ENCODE assay signal across 32 cellular contexts in the genomic region with DNA sequence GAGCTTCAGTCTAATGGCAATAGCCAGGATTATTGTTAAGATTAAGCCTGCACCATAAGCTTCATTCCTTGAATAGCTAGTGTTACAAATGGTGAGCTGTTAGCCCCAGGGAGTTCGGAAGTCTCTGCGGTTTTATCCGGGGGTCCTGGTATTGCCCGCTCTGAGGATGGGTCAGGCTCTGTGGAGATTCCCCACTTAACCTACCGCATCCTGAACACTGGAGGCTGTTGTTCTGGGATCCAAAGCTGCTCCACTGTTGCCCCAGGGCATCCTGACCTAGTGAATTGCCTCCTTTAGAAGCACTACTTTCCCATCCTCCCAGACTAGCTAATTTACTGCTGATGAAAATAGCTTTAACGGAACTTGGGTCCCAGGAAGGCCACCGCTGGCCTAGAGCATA. TPM values are rescaled to one million over a fixed set of nuclear protein-coding genes. Genes with fewer than 3 reads are reported as not detected.
DNase-seq lines count a peak whose midpoint lies in the region; ATAC-seq, FAIRE-seq and TF ChIP-seq lines count a peak whose summit lies in the region.
"Had no signal": no experiment of that assay in that cellular context is flagged by ENCODE, and none has a peak within 500 bp of the region (broad histone marks: within the 10 kb centered on the region; RNA-seq: fewer than 3 reads in every experiment).

No MANE protein-coding gene starts in this region.

- no peaks in the 10 kb centered on the region for H3K36me3 Mint-ChIP-seq in neural progenitor cell
- H3K36me3 Mint-ChIP-seq: activated CD4-positive, alpha-beta memory T cell treated with anti-CD3 and anti-CD28 coated beads for 36 hours; activated naive CD4-positive, alpha-beta T cell treated with anti-CD3 and anti-CD28 coated beads, Interleukin-2, amount 50 U/mL, for 24 hours had no signal

- H3K4me1 ChIP-seq in A673 (ENCODE audit: insufficient read depth, low read length, poor library complexity, severe bottlenecking): peaks cover 9% of the 10 kb centered on the region
- peaks cover 43% of the 10 kb centered on the region for H3K4me1 ChIP-seq in PC-3 (ENCODE audit: insufficient read depth, low read length)
- H3K4me1 ChIP-seq in neural progenitor cell: no peaks in the 10 kb centered on the region
- no peaks in the 10 kb centered on the region for H3K4me1 ChIP-seq in effector memory CD4-positive, alpha-beta T cell (ENCODE audit: control insufficient read depth, insufficient read depth, low read length, poor library complexity, severe bottlenecking)
- H3K4me1 ChIP-seq: BE2C, HAP-1 had no signal

- peak overlapping the region; percentile 55 for H3K27ac Mint-ChIP-seq in neural progenitor cell
- H3K27ac Mint-ChIP-seq: activated CD4-positive, alpha-beta memory T cell treated with anti-CD3 and anti-CD28 coated beads for 36 hours; activated naive CD4-positive, alpha-beta T cell treated with anti-CD3 and anti-CD28 coated beads, Interleukin-2, amount 50 U/mL, for 24 hours; activated T-helper 17 cell treated with anti-CD3 and anti-CD28 coated beads, Interleukin-2, amount 50 U/mL, for 72 hours; dendritic cell treated with granulocyte-macrophage colony-stimulating factor and Interleukin-4, amounts not matched to agents 40 ng/mL and 50 ng/mL, for 4 days; progenitor cell of endocrine pancreas had no signal

- no peak overlapping the region for H3K4me3 Mint-ChIP-seq in neural progenitor cell
- H3K4me3 Mint-ChIP-seq: activated CD4-positive, alpha-beta memory T cell treated with anti-CD3 and anti-CD28 coated beads for 36 hours; activated naive CD4-positive, alpha-beta T cell treated with anti-CD3 and anti-CD28 coated beads, Interleukin-2, amount 50 U/mL, for 24 hours; activated T-helper 17 cell treated with anti-CD3 and anti-CD28 coated beads, Interleukin-2, amount 50 U/mL, for 72 hours; dendritic cell treated with granulocyte-macrophage colony-stimulating factor and Interleukin-4, amounts not matched to agents 40 ng/mL and 50 ng/mL, for 4 days; nephron had no signal

- no peaks in the 10 kb centered on the region for H3K27me3 ChIP-seq in A673 (replicated peaks; ENCODE audit: insufficient read depth, low read depth, low read length, poor library complexity)
- no peaks in the 10 kb centered on the region for H3K27me3 ChIP-seq in PC-3 (ENCODE audit: low read length)
- H3K27me3 ChIP-seq in neural progenitor cell: no peaks in the 10 kb centered on the region
- no peaks in the 10 kb centered on the region for H3K27me3 ChIP-seq in effector memory CD4-positive, alpha-beta T cell (replicated peaks; ENCODE audit: control insufficient read depth, insufficient read depth, low read length, poor library complexity, severe bottlenecking)
- H3K27me3 ChIP-seq: BE2C, cardiac muscle cell, hepatocyte, sigmoid colon had no signal

- H3K9me3 Mint-ChIP-seq in neural progenitor cell: no peaks in the 10 kb centered on the region
- H3K9me3 Mint-ChIP-seq: activated CD4-positive, alpha-beta memory T cell treated with anti-CD3 and anti-CD28 coated beads for 36 hours; activated naive CD4-positive, alpha-beta T cell treated with anti-CD3 and anti-CD28 coated beads, Interleukin-2, amount 50 U/mL, for 24 hours; activated T-helper 17 cell treated with anti-CD3 and anti-CD28 coated beads, Interleukin-2, amount 50 U/mL, for 72 hours; dendritic cell treated with granulocyte-macrophage colony-stimulating factor and Interleukin-4, amounts not matched to agents 40 ng/mL and 50 ng/mL, for 4 days; nephron had no signal

- peak; percentile 51 for ATAC-seq in PC-3
- no peak for ATAC-seq in GM19455 (IDR thresholded peaks at IDR 0.05; ENCODE audit: unreplicated experiment)
- ATAC-seq: activated T-helper 17 cell treated with anti-CD3 and anti-CD28 coated beads, Interleukin-2, amount 50 U/mL, for 72 hours; left ventricle myocardium superior had no signal

- TF ChIP-seq CTCF in A673 (conservative IDR thresholded peaks at IDR 0.05; ENCODE audit: low read depth, low read length): no peak
- no peak for TF ChIP-seq CTCF in PC-3 (conservative IDR thresholded peaks at IDR 0.05; ENCODE audit: low read depth, low read length)
- TF ChIP-seq CTCF in neural progenitor cell (IDR thresholded peaks at IDR 0.05): no peak

- H2AFZ ChIP-seq in PC-3 (ENCODE audit: low read length) (no peak overlapping the region), neural progenitor cell (replicated peaks) (no peak overlapping the region)
- H2AFZ ChIP-seq: hepatocyte had no signal

- H3K4me2 ChIP-seq in PC-3 (ENCODE audit: low read length): 0 out of 2 replicates have a peak overlapping the region, but pooled peaks have one; percentile 11
- H3K4me2 ChIP-seq in neural progenitor cell: no peak overlapping the region
- H3K4me2 ChIP-seq: hepatocyte had no signal

- DNase-seq in A673 (ENCODE audit: low spot score) (no peak), PC-3 (peak; percentile 65), epidermal melanocyte (ENCODE audit: insufficient read length, low spot score) (peak; percentile 78), neural progenitor cell (ENCODE audit: low spot score) (no peak), GM12892 (ENCODE audit: insufficient read length) (no peak), dermis blood vessel endothelial cell (no peak)
- no peak for DNase-seq in effector memory CD4-positive, alpha-beta T cell
- DNase-seq: activated CD4-positive, alpha-beta memory T cell treated with anti-CD3 and anti-CD28 coated beads for 36 hours; activated CD4-positive, CD25-positive, alpha-beta regulatory T cell; activated CD8-positive, alpha-beta memory T cell treated with anti-CD3 and anti-CD28 coated beads, Interleukin-2, amount 50 U/mL, for 48 hours; anterior cingulate cortex; BE2C; COR-L47; DMS79; left ventricle myocardium superior; NCI-H1092 treated with DMSO at 0.1 percent for 48 hours; NCI-H187 treated with DMSO at 0.1 percent for 48 hours; NCI-H526 treated with DMSO at 0.1 percent for 48 hours; RPMI8226; sigmoid colon; T-helper 9 cell had no signal

- CTCF ChIA-PET in A673 (lab: Charles Lee) (interaction anchor here (1.7 kb wide), 1 partner anchor 13 kb away, joined by 6 read pairs; no protein-coding TSS in a partner anchor), PC-3 (lab: Charles Lee) (interaction anchor here (0.5 to 1.1 kb wide), 3 partner anchors 11 to 233 kb away, joined by 3 to 6 read pairs (median 3); no protein-coding TSS in a partner anchor)

- no peak for TF ChIP-seq POLR2A in GM12892 (IDR thresholded peaks at IDR 0.05; ENCODE audit: low read depth, low read length)

- no peaks in the 10 kb centered on the region for H3K9me2 ChIP-seq in PC-3 (replicated peaks; ENCODE audit: low read length)

- no peak overlapping the region for H3K4me3 ChIP-seq in A673 (ENCODE audit: low read depth, low read length, poor library complexity, severe bottlenecking)
- no peak overlapping the region for H3K4me3 ChIP-seq in PC-3 (ENCODE audit: low read length)
- H3K4me3 ChIP-seq in neural progenitor cell: no peak overlapping the region
- no peak overlapping the region for H3K4me3 ChIP-seq in effector memory CD4-positive, alpha-beta T cell (ENCODE audit: insufficient read depth, low read depth, low read length, poor library complexity, severe bottlenecking)
- H3K4me3 ChIP-seq: cardiac muscle cell, HAP-1, hepatocyte, sigmoid colon had no signal

- BruUV-seq in A673 (replicated peaks; lab: Mats Ljungman, UMichigan) (no TSS peak), PC-3 (replicated peaks; lab: Mats Ljungman, UMichigan) (no TSS peak)

- no peak for FAIRE-seq in GM12892 (lab: Jason Lieb, UNC)
- FAIRE-seq: endothelial cell of umbilical vein, GM12891 had no signal

- H3K36me3 ChIP-seq in A673 (ENCODE audit: insufficient read depth, low read length, poor library complexity, severe bottlenecking) (no peaks in the 10 kb centered on the region), PC-3 (ENCODE audit: low read depth, low read length) (no peaks in the 10 kb centered on the region), neural progenitor cell (no peaks in the 10 kb centered on the region)
- no peaks in the 10 kb centered on the region for H3K36me3 ChIP-seq in effector memory CD4-positive, alpha-beta T cell (ENCODE audit: control insufficient read depth, insufficient read depth, low read length)
- H3K36me3 ChIP-seq: BE2C, cardiac muscle cell, HAP-1, sigmoid colon had no signal

- POLR2A ChIA-PET in A673 (lab: Charles Lee; ENCODE audit: low non-redundant PET): no interaction called here
- POLR2A ChIA-PET in PC-3 (lab: Charles Lee; ENCODE audit: unreplicated experiment): no interaction called here

- H3K27ac ChIP-seq in A673 (ENCODE audit: low read depth, low read length, poor library complexity, severe bottlenecking): peak overlapping the region; percentile 55
- peak overlapping the region; percentile 79 for H3K27ac ChIP-seq in PC-3 (ENCODE audit: low read length)
- H3K27ac ChIP-seq in neural progenitor cell: no peak overlapping the region
- no peak overlapping the region for H3K27ac ChIP-seq in effector memory CD4-positive, alpha-beta T cell (ENCODE audit: insufficient read depth, low read length, poor library complexity, severe bottlenecking)
- H3K27ac ChIP-seq: cardiac muscle cell had no signal

- peaks cover 9% of the 10 kb centered on the region for H3K27me3 Mint-ChIP-seq in neural progenitor cell (ENCODE audit: insufficient read depth, low read depth)

- H4K20me1 ChIP-seq in PC-3 (ENCODE audit: low read length): no peaks in the 10 kb centered on the region
- H4K20me1 ChIP-seq in neural progenitor cell (ENCODE audit: low read depth): no peaks in the 10 kb centered on the region

- no peaks in the 10 kb centered on the region for H3K79me2 ChIP-seq in PC-3 (ENCODE audit: low read length)
- no peaks in the 10 kb centered on the region for H3K79me2 ChIP-seq in neural progenitor cell (ENCODE audit: low read depth)
- H3K79me2 ChIP-seq: hepatocyte had no signal

- H3K9ac ChIP-seq in PC-3 (ENCODE audit: low read length) (0 out of 2 replicates have a peak overlapping the region, but pooled peaks have one; percentile 17), neural progenitor cell (no peak overlapping the region)

- peaks cover 9% of the 10 kb centered on the region for H3K4me1 Mint-ChIP-seq in neural progenitor cell
- H3K4me1 Mint-ChIP-seq: activated naive CD4-positive, alpha-beta T cell treated with anti-CD3 and anti-CD28 coated beads, Interleukin-2, amount 50 U/mL, for 24 hours; activated T-helper 17 cell treated with anti-CD3 and anti-CD28 coated beads, Interleukin-2, amount 50 U/mL, for 72 hours had no signal

- H3F3A ChIP-seq in PC-3 (ENCODE audit: low read length, unreplicated experiment) (no peaks in the 10 kb centered on the region), neural progenitor cell (ENCODE audit: low read depth) (no peaks in the 10 kb centered on the region)

- H3K9me3 ChIP-seq in A673 (ENCODE audit: low read depth, low read length, poor library complexity, severe bottlenecking) (no peaks in the 10 kb centered on the region), PC-3 (ENCODE audit: low read length) (no peaks in the 10 kb centered on the region), neural progenitor cell (ENCODE audit: low read depth) (no peaks in the 10 kb centered on the region)
- H3K9me3 ChIP-seq in effector memory CD4-positive, alpha-beta T cell (ENCODE audit: control insufficient read depth, low read length): no peaks in the 10 kb centered on the region
- H3K9me3 ChIP-seq: BE2C, HAP-1, sigmoid colon had no signal

- intact Hi-C loops in A673 (cut with micrococcal nuclease; ENCODE audit: unreplicated experiment) (loop anchor here (5.0 kb wide), 1 partner anchor 41 kb away; a partner anchor contains a TSS), PC-3 (cut with micrococcal nuclease) (no loop called here)

RNA-seq across cellular contexts. Expression of a gene that starts 14.5 kb away (rescaled TPM):
- total RNA-seq in A673 (2021): 36.9 and 38.3 TPM in 2 replicates
- total RNA-seq in PC-3 (2014; rRNA removed): 30.6 and 51.3 TPM in 2 replicates
- total RNA-seq in neural progenitor cell (ENCODE audit: low replicate concordance): 22.9 and 36.6 TPM in 2 replicates
- 18.4 TPM for polyA plus RNA-seq in GM12892 (2012; ENCODE audit: missing spikeins)
- 24.8 and 37.6 TPM in 2 replicates for total RNA-seq in dermis blood vessel endothelial cell

RNA-seq across cellular contexts. Expression of a gene that starts 39.0 kb away (rescaled TPM):
- total RNA-seq in A673 (2021) (63.6 and 63.8 TPM in 2 replicates), PC-3 (2014; rRNA removed) (23.7 and 27.8 TPM in 2 replicates), neural progenitor cell (ENCODE audit: low replicate concordance) (32.7 and 33.6 TPM in 2 replicates), dermis blood vessel endothelial cell (40.2 and 43.4 TPM in 2 replicates)
- polyA plus RNA-seq in GM12892 (2012; ENCODE audit: missing spikeins): 17.4 TPM

RNA-seq across cellular contexts. Expression of a gene that starts 47.3 kb away (rescaled TPM):
- total RNA-seq in A673 (2021) (3.0 and 3.1 TPM in 2 replicates), PC-3 (2014; rRNA removed) (1.6 and 1.9 TPM in 2 replicates), neural progenitor cell (ENCODE audit: low replicate concordance) (0.09 and 0.39 TPM in 2 replicates), dermis blood vessel endothelial cell (1.0 and 1.3 TPM in 2 replicates)
- 5.1 TPM for polyA plus RNA-seq in GM12892 (2012; ENCODE audit: missing spikeins)

Comparison
In these comparisons a context has a peak if more than half of its experiments do, and no peak if none do; other contexts are left out.
1. DNase-seq: peak in PC-3 (single experiment) and epidermal melanocyte (single experiment); none in A673 (single experiment), neural progenitor cell (single experiment), GM12892 (single experiment), effector memory CD4-positive, alpha-beta T cell (0 of 3) and dermis blood vessel endothelial cell (single experiment).
2. H3K27ac ChIP-seq: peak in A673 (single experiment) and PC-3 (single experiment); none in neural progenitor cell (single experiment) and effector memory CD4-positive, alpha-beta T cell (single experiment).